Comparison of ENCODE assay signal across 10 cellular contexts in genomic region chr1:23576338-23577055, GRCh38. TPM values are rescaled to one million over a fixed set of nuclear protein-coding genes. Genes with fewer than 3 reads are reported as not detected.
DNase-seq lines count a peak whose midpoint lies in the region; ATAC-seq and TF ChIP-seq lines count a peak whose summit lies in the region.
"Had no signal": no experiment of that assay in that cellular context is flagged by ENCODE, and none has a peak within 500 bp of the region (broad histone marks: within the 10 kb centered on the region; RNA-seq: fewer than 3 reads in every experiment).

No MANE protein-coding gene starts in this region.

- no peaks in the 10 kb centered on the region for H3K27me3 ChIP-seq in left lung

- no peaks in the 10 kb centered on the region for H3K9me3 Mint-ChIP-seq in activated T-helper 17 cell treated with anti-CD3 and anti-CD28 coated beads, Interleukin-2, amount 50 U/mL, for 72 hours

- H3K36me3 ChIP-seq in left lung: no peaks in the 10 kb centered on the region

- peaks cover 28% of the 10 kb centered on the region for H3K4me1 Mint-ChIP-seq in activated T-helper 17 cell treated with anti-CD3 and anti-CD28 coated beads, Interleukin-2, amount 50 U/mL, for 72 hours

- H3K27ac Mint-ChIP-seq in activated T-helper 17 cell treated with anti-CD3 and anti-CD28 coated beads, Interleukin-2, amount 50 U/mL, for 72 hours: peak overlapping the region; percentile 84

- intact Hi-C loops in left lung (cut with DNase I): no loop called here

- TF ChIP-seq CTCF in left lung (IDR thresholded peaks at IDR 0.05): no peak

- H3K4me1 ChIP-seq in left lung: peaks cover 15 to 38% of the 10 kb centered on the region in 2 donors

- H3K9me3 ChIP-seq in left lung: no peaks in the 10 kb centered on the region

- H3K27me3 Mint-ChIP-seq in activated T-helper 17 cell treated with anti-CD3 and anti-CD28 coated beads, Interleukin-2, amount 50 U/mL, for 72 hours: no peaks in the 10 kb centered on the region

- H3K4me3 ChIP-seq in left lung: no peak overlapping the region

- no peaks in the 10 kb centered on the region for H3K36me3 Mint-ChIP-seq in activated T-helper 17 cell treated with anti-CD3 and anti-CD28 coated beads, Interleukin-2, amount 50 U/mL, for 72 hours (ENCODE audit: low read depth)

- H3K4me3 Mint-ChIP-seq in activated T-helper 17 cell treated with anti-CD3 and anti-CD28 coated beads, Interleukin-2, amount 50 U/mL, for 72 hours: peak overlapping the region; percentile 64

- H3K27ac ChIP-seq in left lung: peak overlapping the region; percentile 75 to 80
- H3K27ac ChIP-seq in temporal lobe (ENCODE audit: low read depth, low read length): peak overlapping the region; percentile 85
- H3K27ac ChIP-seq: HL-60 had no signal

- ATAC-seq in activated T-helper 17 cell treated with anti-CD3 and anti-CD28 coated beads, Interleukin-2, amount 50 U/mL, for 72 hours (replicated peaks): no peak
- ATAC-seq in left lung (peak; percentile 8), HG02981 (IDR thresholded peaks at IDR 0.05; ENCODE audit: unreplicated experiment) (no peak)

- DNase-seq in DMS53 (lab: John Stamatoyannopoulos, UW): peak; percentile 47
- no peak for DNase-seq in DMS53 treated with DMSO at 0.1 percent for 48 hours (lab: John Stamatoyannopoulos, UW; ENCODE audit: unreplicated experiment)
- no peak for DNase-seq in left lung
- no peak for DNase-seq in activated CD4-positive, CD25-positive, alpha-beta regulatory T cell (lab: John Stamatoyannopoulos, UW)
- DNase-seq in AML-193 (lab: John Stamatoyannopoulos, UW): no peak
- DNase-seq: SHP77 had no signal

RNA-seq across cellular contexts. Expression of gene ID3, which starts 17.2 kb away (rescaled TPM):
- 10 to 100 TPM; 19.5 to 45.2 TPM for total RNA-seq in activated T-helper 17 cell treated with anti-CD3 and anti-CD28 coated beads, Interleukin-2, amount 50 U/mL, for 72 hours
- total RNA-seq in left lung (100 to 1,000 TPM; 125 to 129 TPM), temporal lobe (13.8 TPM)

RNA-seq across cellular contexts. Expression of gene E2F2, which starts 45.5 kb away (rescaled TPM):
- total RNA-seq in activated T-helper 17 cell treated with anti-CD3 and anti-CD28 coated beads, Interleukin-2, amount 50 U/mL, for 72 hours: 10 to 100 TPM; 13.0 to 24.1 TPM
- total RNA-seq in left lung: 1 to 10 TPM; 3.2 to 4.3 TPM
- total RNA-seq in temporal lobe: 0.74 TPM
